In the genomic region with DNA sequence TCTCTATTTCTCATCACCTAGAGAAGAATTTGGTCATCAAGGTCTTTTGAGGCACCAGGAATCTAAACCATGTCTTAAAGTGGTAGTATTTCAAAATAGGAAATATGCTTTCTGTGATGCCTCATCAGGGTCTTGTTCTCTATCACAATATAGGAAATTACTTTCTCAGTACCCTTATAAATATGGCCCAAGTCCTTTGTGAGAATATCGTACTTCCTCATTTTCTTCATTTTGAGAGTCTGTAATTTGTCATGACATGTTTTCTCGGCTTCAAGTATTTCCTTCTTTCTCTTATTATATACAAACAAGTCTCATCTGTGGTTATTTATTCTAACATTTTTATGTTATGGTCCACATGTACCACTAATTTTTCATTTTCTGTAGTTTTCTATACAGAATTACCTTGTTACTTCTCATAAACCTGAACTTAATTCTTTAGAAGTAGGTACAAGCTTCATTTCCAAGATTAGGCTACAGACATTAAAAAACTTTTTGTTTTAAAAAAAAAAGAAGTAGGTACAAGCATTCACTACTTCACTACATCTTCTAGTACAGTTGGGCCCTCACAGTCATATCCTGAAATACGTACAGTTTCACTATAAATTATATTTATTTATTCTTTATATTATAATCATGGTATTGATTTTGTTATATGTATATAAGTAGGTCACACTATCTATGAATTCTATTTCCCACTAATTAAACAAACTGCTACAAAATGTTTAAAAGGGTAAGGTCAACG, we compare ENCODE assay signal across 12 cellular contexts. TPM values are rescaled to one million over a fixed set of nuclear protein-coding genes. Genes with fewer than 3 reads are reported as not detected.
DNase-seq lines count a peak whose midpoint lies in the region; ATAC-seq and TF ChIP-seq lines count a peak whose summit lies in the region.
"Had no signal": no experiment of that assay in that cellular context is flagged by ENCODE, and none has a peak within 500 bp of the region (broad histone marks: within the 10 kb centered on the region; RNA-seq: fewer than 3 reads in every experiment).

No MANE protein-coding gene starts in this region.

- no peaks in the 10 kb centered on the region for H3K27me3 ChIP-seq in GM06990 (replicated peaks; ENCODE audit: control insufficient read depth, insufficient read depth, low read length)

- H3K4me3 ChIP-seq in GM06990 (replicated peaks; ENCODE audit: low read depth, low read length), result no peak overlapping the region
- H3K4me3 ChIP-seq: GM23248 had no signal

- peak; percentile 56 for ATAC-seq in GM19351 (IDR thresholded peaks at IDR 0.05; ENCODE audit: unreplicated experiment)
- ATAC-seq in HG02870 (IDR thresholded peaks at IDR 0.05; ENCODE audit: unreplicated experiment), result peak; percentile 52
- ATAC-seq in HG03469 (IDR thresholded peaks at IDR 0.05; ENCODE audit: unreplicated experiment), result peak; percentile 36
- no peak for ATAC-seq in GM19463 (IDR thresholded peaks at IDR 0.05; ENCODE audit: unreplicated experiment)
- ATAC-seq in HG02970 (IDR thresholded peaks at IDR 0.05; ENCODE audit: low FRiP score, unreplicated experiment), result no peak

- DNase-seq in GM06990 (ENCODE audit: extremely low read depth, insufficient read length) (peak; percentile 33), ureter (ENCODE audit: low spot score) (no peak), NCI-H226 (no peak)
- DNase-seq: cortex of kidney, GM23248, NCI-H1417 treated with DMSO at 0.1 percent for 48 hours, posterior cingulate gyrus had no signal

- H3K36me3 ChIP-seq in GM06990 (ENCODE audit: control insufficient read depth, insufficient read depth, low read length), result no peaks in the 10 kb centered on the region

- no peak for TF ChIP-seq CTCF in GM06990 (IDR thresholded peaks at IDR 0.05; ENCODE audit: insufficient read depth, low read length, poor library complexity, severe bottlenecking)

RNA-seq across cellular contexts. Expression of a gene that starts 54.4 kb away (rescaled TPM):
- 14.2 TPM for total RNA-seq in ureter

Comparison
In these comparisons a context has a peak if more than half of its experiments do, and no peak if none do; other contexts are left out.
1. ATAC-seq: peak in GM19351 (single experiment), HG02870 (single experiment) and HG03469 (single experiment); none in GM19463 (single experiment) and HG02970 (single experiment).